Comparison of ENCODE assay signal across 1 cellular context in genomic region chr4:176270669-176271068, GRCh38.
TF ChIP-seq lines count a peak whose summit lies in the region.

No MANE protein-coding gene starts in this region.

TF ChIP-seq in A549, 52 proteins besides CTCF, POLR2A, EP300 and RAD21 (continued from another document):
- TF ChIP-seq ESRRA (IDR thresholded peaks at IDR 0.05; ENCODE audit: borderline replicate concordance, low read length) (no peak), ZSCAN20 (CRISPR knock-in tag; IDR thresholded peaks at IDR 0.05) (no peak), FOSL2 (IDR thresholded peaks at IDR 0.05) (peak; percentile 76), FOSL2 (CRISPR knock-in tag; IDR thresholded peaks at IDR 0.05) (peak; percentile 92), CBX2 (IDR thresholded peaks at IDR 0.05; ENCODE audit: borderline replicate concordance, low read depth) (no peak), EHMT2 (IDR thresholded peaks at IDR 0.05; ENCODE audit: low read depth) (no peak), PBX3 (IDR thresholded peaks at IDR 0.05) (no peak), MAX (IDR thresholded peaks at IDR 0.05) (peak; percentile 48)
TF ChIP-seq in A549: peak in this region for 5.
